8 cellular contexts compared by ENCODE assay signal in the genomic region with DNA sequence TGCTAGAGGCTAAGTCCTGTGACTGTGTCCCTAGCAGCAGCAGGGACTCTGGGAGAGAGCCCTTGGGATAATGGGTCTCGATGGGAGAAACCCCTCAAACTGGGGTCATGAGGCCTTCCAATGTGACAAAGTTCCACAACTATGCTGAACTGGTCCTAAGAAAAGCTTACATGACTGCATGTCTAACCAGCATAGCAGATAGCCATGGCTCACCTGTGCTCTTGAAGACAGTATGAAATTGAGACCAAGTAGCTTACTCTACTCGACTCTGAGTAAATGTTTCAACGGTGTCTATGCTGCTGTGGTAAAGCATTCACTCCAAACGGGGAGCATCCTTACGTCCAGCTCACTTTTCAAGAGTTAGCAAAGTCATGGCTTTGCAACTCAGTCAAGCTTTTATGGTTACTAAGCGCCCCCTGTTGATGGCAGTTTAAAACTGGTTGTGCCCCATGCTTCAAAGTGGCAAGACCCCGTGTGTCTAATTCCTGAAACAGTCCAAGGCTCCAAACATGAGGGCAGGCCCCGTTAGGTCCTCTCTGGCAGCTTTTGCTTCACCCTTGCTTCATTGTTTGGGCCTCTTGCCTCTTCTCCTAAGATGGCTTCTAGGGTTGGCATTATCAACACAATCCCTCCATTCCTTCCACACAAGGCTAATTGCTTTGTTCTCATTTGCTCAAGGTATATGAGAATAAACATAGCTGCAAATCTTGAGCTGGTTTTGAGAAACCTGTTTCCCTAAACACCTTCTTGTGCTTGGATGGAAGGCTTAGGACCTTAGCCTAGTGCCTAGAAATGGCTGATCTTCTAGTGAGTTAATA. TPM values are rescaled to one million over a fixed set of nuclear protein-coding genes. Genes with fewer than 3 reads are reported as not detected.
DNase-seq lines count a peak whose midpoint lies in the region; ATAC-seq and TF ChIP-seq lines count a peak whose summit lies in the region.

No MANE protein-coding gene starts in this region.

- no peak for TF ChIP-seq POLR2A in suprapubic skin (IDR thresholded peaks at IDR 0.05)

- no peak overlapping the region for H2AK5ac ChIP-seq in neuronal stem cell (ENCODE audit: low read depth, low read length)

- CTCF ChIA-PET in OCI-LY7 (lab: Charles Lee; ENCODE audit: unreplicated experiment): interaction anchor here (0.5 to 2.8 kb wide), 19 partner anchors 10 to 284 kb away, joined by 3 to 26 read pairs (median 4); no protein-coding TSS in a partner anchor

- no peaks in the 10 kb centered on the region for H4K20me1 ChIP-seq in OCI-LY7 (ENCODE audit: insufficient read depth, low read length)

- H3K18ac ChIP-seq in neuronal stem cell (ENCODE audit: low read length): peak overlapping the region; percentile 73

- no peaks in the 10 kb centered on the region for H3K9me3 ChIP-seq in OCI-LY7 (ENCODE audit: low read length)
- no peaks in the 10 kb centered on the region for H3K9me3 ChIP-seq in neuronal stem cell (replicated peaks in 1 of 2; ENCODE audit: control insufficient read depth in 2 of 2, insufficient read depth in 1 of 2, low read depth in 1 of 2, low read length in 2 of 2)
- no peaks in the 10 kb centered on the region for H3K9me3 ChIP-seq in suprapubic skin

- no CpG with 5 or more reads among the region's 8 CpGs for WGBS in neuronal stem cell (ENCODE audit: extremely low coverage in 2 of 2, insufficient read length in 2 of 2, insufficient replicate concordance in 1 of 2), 2 donors
- WGBS in suprapubic skin: 23% methylated on average over 8 of the region's 8 CpGs

- no peak overlapping the region for H2BK120ac ChIP-seq in neuronal stem cell (ENCODE audit: low read depth, low read length)

- H3K4me2 ChIP-seq in OCI-LY7 (ENCODE audit: low read length) (no peak overlapping the region), neuronal stem cell (ENCODE audit: insufficient read depth, low read length, poor library complexity, severe bottlenecking) (no peak overlapping the region)

- TF ChIP-seq CTCF in OCI-LY7 (conservative IDR thresholded peaks at IDR 0.05; ENCODE audit: low read length) (peak; percentile 95), suprapubic skin (IDR thresholded peaks at IDR 0.05) (peak; percentile 55 to 68)

- H3K79me1 ChIP-seq in neuronal stem cell (ENCODE audit: low read depth, low read length): no peaks in the 10 kb centered on the region

- peaks cover 25% of the 10 kb centered on the region for H3K4me1 Mint-ChIP-seq in activated T-cell treated with anti-CD3 and anti-CD28 coated beads, Interleukin-2, amount 50 U/mL, for 72 hours (ENCODE audit: low read depth)

- intact Hi-C loops in OCI-LY7 (cut with micrococcal nuclease; ENCODE audit: unreplicated experiment): loop anchor here (1.0 to 5.0 kb wide), 4 partner anchors 108 to 251 kb away; no protein-coding TSS in a partner anchor

- no peaks in the 10 kb centered on the region for H3K27me3 Mint-ChIP-seq in activated T-cell treated with anti-CD3 and anti-CD28 coated beads, Interleukin-2, amount 50 U/mL, for 72 hours (ENCODE audit: low read depth)

- no peak overlapping the region for H3K27ac ChIP-seq in OCI-LY7 (ENCODE audit: low read depth, low read length, poor library complexity, severe bottlenecking)
- H3K27ac ChIP-seq in neuronal stem cell (replicated peaks; ENCODE audit: low read length): no peak overlapping the region
- no peak overlapping the region for H3K27ac ChIP-seq in suprapubic skin

- no peaks in the 10 kb centered on the region for H3K9me3 Mint-ChIP-seq in activated T-cell treated with anti-CD3 and anti-CD28 coated beads, Interleukin-2, amount 50 U/mL, for 72 hours

- H2AFZ ChIP-seq in OCI-LY7 (ENCODE audit: low read length) (peak overlapping the region; percentile 33; the same call in 1 of the 2 replicates), neuronal stem cell (ENCODE audit: low read length) (peak overlapping the region; percentile 72)

- no peaks in the 10 kb centered on the region for H3K36me3 ChIP-seq in OCI-LY7 (ENCODE audit: insufficient read depth, low read length)
- H3K36me3 ChIP-seq in neuronal stem cell (replicated peaks in 1 of 2; ENCODE audit: control insufficient read depth in 2 of 2, insufficient read depth in 2 of 2, low read length in 2 of 2): no peaks in the 10 kb centered on the region
- no peaks in the 10 kb centered on the region for H3K36me3 ChIP-seq in suprapubic skin

- H3K14ac ChIP-seq in neuronal stem cell (ENCODE audit: low read length): no peak overlapping the region

- no TSS peak for BruUV-seq in OCI-LY7 (replicated peaks; lab: Mats Ljungman, UMichigan)

- ATAC-seq in GM18520 (IDR thresholded peaks at IDR 0.05; ENCODE audit: unreplicated experiment): peak; percentile 46
- peak; percentile 60 for ATAC-seq in HG03460 (IDR thresholded peaks at IDR 0.05; ENCODE audit: unreplicated experiment)
- ATAC-seq in activated T-cell treated with anti-CD3 and anti-CD28 coated beads, Interleukin-2, amount 50 U/mL, for 72 hours (replicated peaks in 1 of 2): peak; percentile 32 to 37

- no peaks in the 10 kb centered on the region for H3K9me2 ChIP-seq in OCI-LY7 (ENCODE audit: insufficient read depth, low read length)

- H3K4me3 Mint-ChIP-seq in activated T-cell treated with anti-CD3 and anti-CD28 coated beads, Interleukin-2, amount 50 U/mL, for 72 hours: no peak overlapping the region

- DNase-seq in AG08396 (ENCODE audit: low spot score) (peak; percentile 74), OCI-LY7 (ENCODE audit: low spot score) (peak; percentile 86), fibroblast of peridontal ligament (ENCODE audit: extremely low read depth) (peak; percentile 90), neuronal stem cell (ENCODE audit: low spot score) (peak; percentile 80), suprapubic skin (ENCODE audit: low spot score in 2 of 2) (peak in 1 of 2 donors; percentile 70)
- DNase-seq in activated T-cell treated with anti-CD3 and anti-CD28 coated beads, Interleukin-2, amount 50 U/mL, for 72 hours: peak; percentile 65 to 71

- H3K4me3 ChIP-seq in OCI-LY7 (ENCODE audit: low read depth, low read length, poor library complexity, severe bottlenecking) (no peak overlapping the region), neuronal stem cell (ENCODE audit: low read length in 2 of 2) (no peak overlapping the region), suprapubic skin (no peak overlapping the region)

- H2BK12ac ChIP-seq in neuronal stem cell (ENCODE audit: low read length): peak overlapping the region; percentile 31

- no peak overlapping the region for H3K27ac Mint-ChIP-seq in activated T-cell treated with anti-CD3 and anti-CD28 coated beads, Interleukin-2, amount 50 U/mL, for 72 hours

- no peak overlapping the region for H4K91ac ChIP-seq in neuronal stem cell (ENCODE audit: low read depth, low read length, poor library complexity)

- H2BK5ac ChIP-seq in neuronal stem cell (ENCODE audit: low read length): no peak overlapping the region

- H3K4ac ChIP-seq in neuronal stem cell (ENCODE audit: low read length): no peak overlapping the region

- H3K27me3 ChIP-seq in neuronal stem cell (ENCODE audit: control insufficient read depth in 3 of 3, insufficient read depth in 3 of 3, low read depth in 1 of 3, low read length in 3 of 3): peaks cover 0 to 5% (median 0%) of the 10 kb centered on the region in 3 experiments
- H3K27me3 ChIP-seq in suprapubic skin: no peaks in the 10 kb centered on the region

- no peak for TF ChIP-seq EP300 in suprapubic skin (IDR thresholded peaks at IDR 0.05)

- no peaks in the 10 kb centered on the region for H3K36me3 Mint-ChIP-seq in activated T-cell treated with anti-CD3 and anti-CD28 coated beads, Interleukin-2, amount 50 U/mL, for 72 hours (ENCODE audit: insufficient read depth in 2 of 2)

- peaks cover 4% of the 10 kb centered on the region for H3K4me1 ChIP-seq in OCI-LY7 (ENCODE audit: insufficient read depth, low read length, poor library complexity, severe bottlenecking)
- H3K4me1 ChIP-seq in neuronal stem cell (ENCODE audit: control insufficient read depth in 2 of 2, insufficient read depth in 1 of 2, low read depth in 1 of 2, low read length in 2 of 2): peaks cover 0 to 3% of the 10 kb centered on the region in 2 donors
- peaks cover 2% of the 10 kb centered on the region for H3K4me1 ChIP-seq in suprapubic skin

- no peak overlapping the region for H2BK15ac ChIP-seq in neuronal stem cell (ENCODE audit: low read length)

- POLR2A ChIA-PET in OCI-LY7 (lab: Charles Lee): interaction anchor here (0.8 to 2.7 kb wide), 15 partner anchors 9 to 215 kb away, joined by 3 to 17 read pairs (median 6); no protein-coding TSS in a partner anchor

- H3K23ac ChIP-seq in neuronal stem cell (ENCODE audit: low read depth, low read length, poor library complexity): no peak overlapping the region

- no peaks in the 10 kb centered on the region for H3K79me2 ChIP-seq in OCI-LY7 (ENCODE audit: insufficient read depth, low read depth, low read length)

- no peak overlapping the region for H4K8ac ChIP-seq in neuronal stem cell (ENCODE audit: low read depth, low read length)

- H3K9ac ChIP-seq in neuronal stem cell (ENCODE audit: low read depth, low read length, poor library complexity): no peak overlapping the region

RNA-seq across cellular contexts. Expression of a gene that starts 46.6 kb away (rescaled TPM):
- 13.1 and 16.6 TPM in 2 replicates for total RNA-seq in OCI-LY7 (2014; rRNA removed; shearing (Covaris generic))
- 87.4 and 104 TPM in 2 replicates for total RNA-seq in OCI-LY7 (2022)
- 10 to 100 TPM; 29.6 to 38.5 TPM for total RNA-seq in activated T-cell treated with anti-CD3 and anti-CD28 coated beads, Interleukin-2, amount 50 U/mL, for 72 hours
- polyA plus RNA-seq in neuronal stem cell (2013, experiment 1 of 2): 66.4 TPM
- 67.3 TPM for polyA plus RNA-seq in neuronal stem cell (2013, experiment 2 of 2)
- 10 to 100 TPM; 24.0 to 91.8 (median 45.8) TPM for total RNA-seq in suprapubic skin
